ENCODE assay signal across 1 cellular context in the genomic region with DNA sequence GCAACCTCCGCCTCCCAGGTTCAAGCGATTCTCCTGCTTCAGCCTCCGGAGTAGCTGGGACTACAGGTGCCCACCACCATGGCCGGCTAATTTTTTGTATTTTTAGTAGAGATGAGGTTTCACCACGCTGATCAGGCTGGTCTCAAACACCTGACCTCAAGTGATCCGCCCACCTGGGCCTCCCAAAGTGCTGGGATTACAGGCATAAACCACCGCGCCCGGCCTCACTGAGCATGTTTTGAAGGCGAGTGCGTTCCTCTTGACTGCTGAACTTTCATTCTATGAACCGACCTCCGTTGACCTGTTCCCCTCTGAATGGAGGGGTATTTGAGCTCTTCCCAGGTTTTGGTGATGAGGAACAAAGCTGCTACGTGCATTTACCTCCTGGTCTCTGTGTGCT.
TF ChIP-seq lines count a peak whose summit lies in the region.
"Not testable (repeated sequence)": the region's sequence is repeated elsewhere in the genome, so short reads cannot be mapped to it uniquely, and the experiment has no call there.

No MANE protein-coding gene starts in this region.

TF ChIP-seq in HepG2, 621 proteins besides CTCF, POLR2A, EP300 and RAD21:
- TF ChIP-seq HNF4A (CRISPR knock-in tag; IDR thresholded peaks at IDR 0.05), result 0 out of 2 replicates have a peak, but pooled peaks have one; percentile 6
- 0 out of 2 replicates have a peak, but pooled peaks have one; percentile 26 for TF ChIP-seq RARA (CRISPR knock-in tag; IDR thresholded peaks at IDR 0.05)
- 0 out of 2 replicates have a peak, but pooled peaks have one; percentile 14 for TF ChIP-seq NR2F6 (IDR thresholded peaks at IDR 0.05)
- not testable (repeated sequence) for TF ChIP-seq NR2F6 (CRISPR knock-in tag; IDR thresholded peaks at IDR 0.05)
- 0 out of 2 replicates have a peak, but pooled peaks have one; percentile 8 for TF ChIP-seq ZFX (CRISPR knock-in tag; IDR thresholded peaks at IDR 0.05; ENCODE audit: low read depth)
